ENCODE assay signal across 1 cellular context in genomic region chr3:13265016-13265415, GRCh38.
TF ChIP-seq lines count a peak whose summit lies in the region.

No MANE protein-coding gene starts in this region.

TF ChIP-seq in WTC11, 78 proteins besides CTCF, POLR2A, EP300 and RAD21 (continued from another document):
- TF ChIP-seq CDX4 (CRISPR knock-in tag; IDR thresholded peaks at IDR 0.05; ENCODE audit: borderline replicate concordance) (no peak), ATF1 (CRISPR knock-in tag; IDR thresholded peaks at IDR 0.05) (no peak), USF2 (CRISPR knock-in tag; IDR thresholded peaks at IDR 0.05) (no peak), NR2C2 (CRISPR knock-in tag; IDR thresholded peaks at IDR 0.05) (no peak), GABPB1 (CRISPR knock-in tag; IDR thresholded peaks at IDR 0.05) (no peak), PRRX2 (CRISPR knock-in tag; IDR thresholded peaks at IDR 0.05) (no peak), ZNF396 (CRISPR knock-in tag; IDR thresholded peaks at IDR 0.05; ENCODE audit: borderline replicate concordance) (no peak), TEAD4 (CRISPR knock-in tag; IDR thresholded peaks at IDR 0.05) (no peak), TCF7 (CRISPR knock-in tag; IDR thresholded peaks at IDR 0.05; ENCODE audit: low read depth) (no peak), ZMAT4 (CRISPR knock-in tag; IDR thresholded peaks at IDR 0.05) (no peak), NR1H2 (CRISPR knock-in tag; IDR thresholded peaks at IDR 0.05) (no peak), USF1 (CRISPR knock-in tag; IDR thresholded peaks at IDR 0.05) (no peak), RORB (CRISPR knock-in tag; IDR thresholded peaks at IDR 0.05) (no peak), AFF4 (CRISPR knock-in tag; IDR thresholded peaks at IDR 0.05; ENCODE audit: borderline replicate concordance) (no peak), NR3C1 (CRISPR knock-in tag; conservative IDR thresholded peaks at IDR 0.05; ENCODE audit: low read depth) (no peak), ZNF532 (CRISPR knock-in tag; IDR thresholded peaks at IDR 0.05; ENCODE audit: borderline replicate concordance) (no peak)
